Comparison of ENCODE assay signal across 1 cellular context in the genomic region with DNA sequence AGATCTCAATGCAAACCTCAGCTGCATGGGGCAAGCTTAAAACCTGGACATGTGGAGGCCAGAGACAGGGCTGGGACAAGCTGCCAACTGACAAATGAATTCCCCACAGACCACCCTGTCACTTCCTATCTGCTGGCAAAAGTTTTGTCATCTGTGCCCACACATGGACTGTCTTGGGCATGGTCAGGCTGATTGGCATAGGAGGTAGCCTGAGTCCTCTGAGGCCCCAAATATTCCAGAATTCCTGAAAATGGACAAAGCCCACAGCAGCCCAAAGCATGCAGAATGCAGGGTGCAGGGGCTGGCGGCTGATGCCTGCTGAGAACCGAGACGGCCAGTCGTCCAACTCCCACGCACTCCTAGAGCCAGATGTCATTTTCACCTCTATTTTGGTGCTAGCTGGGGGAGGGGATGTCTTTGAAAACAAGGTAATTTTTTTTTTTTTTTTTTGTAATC.
TF ChIP-seq lines count a peak whose summit lies in the region.

No MANE protein-coding gene starts in this region.

TF ChIP-seq in GM12878, 131 proteins besides CTCF, POLR2A, EP300 and RAD21 (continued from another document and continues in another):
- TF ChIP-seq, protein P1, sequence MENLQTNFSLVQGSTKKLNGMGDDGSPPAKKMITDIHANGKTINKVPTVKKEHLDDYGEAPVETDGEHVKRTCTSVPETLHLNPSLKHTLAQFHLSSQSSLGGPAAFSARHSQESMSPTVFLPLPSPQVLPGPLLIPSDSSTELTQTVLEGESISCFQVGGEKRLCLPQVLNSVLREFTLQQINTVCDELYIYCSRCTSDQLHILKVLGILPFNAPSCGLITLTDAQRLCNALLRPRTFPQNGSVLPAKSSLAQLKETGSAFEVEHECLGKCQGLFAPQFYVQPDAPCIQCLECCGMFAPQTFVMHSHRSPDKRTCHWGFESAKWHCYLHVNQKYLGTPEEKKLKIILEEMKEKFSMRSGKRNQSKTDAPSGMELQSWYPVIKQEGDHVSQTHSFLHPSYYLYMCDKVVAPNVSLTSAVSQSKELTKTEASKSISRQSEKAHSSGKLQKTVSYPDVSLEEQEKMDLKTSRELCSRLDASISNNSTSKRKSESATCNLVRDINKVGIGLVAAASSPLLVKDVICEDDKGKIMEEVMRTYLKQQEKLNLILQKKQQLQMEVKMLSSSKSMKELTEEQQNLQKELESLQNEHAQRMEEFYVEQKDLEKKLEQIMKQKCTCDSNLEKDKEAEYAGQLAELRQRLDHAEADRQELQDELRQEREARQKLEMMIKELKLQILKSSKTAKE (IDR thresholded peaks at IDR 0.05; ENCODE audit: low read depth, poor library complexity, severe bottlenecking): peak; percentile 33
- no peak; the same call in 1 of the 2 replicates for TF ChIP-seq ZNF217 (IDR thresholded peaks at IDR 0.05)
- TF ChIP-seq, protein P2, sequence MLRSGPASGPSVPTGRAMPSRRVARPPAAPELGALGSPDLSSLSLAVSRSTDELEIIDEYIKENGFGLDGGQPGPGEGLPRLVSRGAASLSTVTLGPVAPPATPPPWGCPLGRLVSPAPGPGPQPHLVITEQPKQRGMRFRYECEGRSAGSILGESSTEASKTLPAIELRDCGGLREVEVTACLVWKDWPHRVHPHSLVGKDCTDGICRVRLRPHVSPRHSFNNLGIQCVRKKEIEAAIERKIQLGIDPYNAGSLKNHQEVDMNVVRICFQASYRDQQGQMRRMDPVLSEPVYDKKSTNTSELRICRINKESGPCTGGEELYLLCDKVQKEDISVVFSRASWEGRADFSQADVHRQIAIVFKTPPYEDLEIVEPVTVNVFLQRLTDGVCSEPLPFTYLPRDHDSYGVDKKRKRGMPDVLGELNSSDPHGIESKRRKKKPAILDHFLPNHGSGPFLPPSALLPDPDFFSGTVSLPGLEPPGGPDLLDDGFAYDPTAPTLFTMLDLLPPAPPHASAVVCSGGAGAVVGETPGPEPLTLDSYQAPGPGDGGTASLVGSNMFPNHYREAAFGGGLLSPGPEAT (IDR thresholded peaks at IDR 0.05; ENCODE audit: low read depth): peak; percentile 44; the same call in 1 of the 2 replicates
- peak; percentile 6; the same call in 1 of the 3 replicates for TF ChIP-seq POU2F2 (IDR thresholded peaks at IDR 0.05; ENCODE audit: borderline replicate concordance, low read depth, low read length)
- TF ChIP-seq, protein P3, sequence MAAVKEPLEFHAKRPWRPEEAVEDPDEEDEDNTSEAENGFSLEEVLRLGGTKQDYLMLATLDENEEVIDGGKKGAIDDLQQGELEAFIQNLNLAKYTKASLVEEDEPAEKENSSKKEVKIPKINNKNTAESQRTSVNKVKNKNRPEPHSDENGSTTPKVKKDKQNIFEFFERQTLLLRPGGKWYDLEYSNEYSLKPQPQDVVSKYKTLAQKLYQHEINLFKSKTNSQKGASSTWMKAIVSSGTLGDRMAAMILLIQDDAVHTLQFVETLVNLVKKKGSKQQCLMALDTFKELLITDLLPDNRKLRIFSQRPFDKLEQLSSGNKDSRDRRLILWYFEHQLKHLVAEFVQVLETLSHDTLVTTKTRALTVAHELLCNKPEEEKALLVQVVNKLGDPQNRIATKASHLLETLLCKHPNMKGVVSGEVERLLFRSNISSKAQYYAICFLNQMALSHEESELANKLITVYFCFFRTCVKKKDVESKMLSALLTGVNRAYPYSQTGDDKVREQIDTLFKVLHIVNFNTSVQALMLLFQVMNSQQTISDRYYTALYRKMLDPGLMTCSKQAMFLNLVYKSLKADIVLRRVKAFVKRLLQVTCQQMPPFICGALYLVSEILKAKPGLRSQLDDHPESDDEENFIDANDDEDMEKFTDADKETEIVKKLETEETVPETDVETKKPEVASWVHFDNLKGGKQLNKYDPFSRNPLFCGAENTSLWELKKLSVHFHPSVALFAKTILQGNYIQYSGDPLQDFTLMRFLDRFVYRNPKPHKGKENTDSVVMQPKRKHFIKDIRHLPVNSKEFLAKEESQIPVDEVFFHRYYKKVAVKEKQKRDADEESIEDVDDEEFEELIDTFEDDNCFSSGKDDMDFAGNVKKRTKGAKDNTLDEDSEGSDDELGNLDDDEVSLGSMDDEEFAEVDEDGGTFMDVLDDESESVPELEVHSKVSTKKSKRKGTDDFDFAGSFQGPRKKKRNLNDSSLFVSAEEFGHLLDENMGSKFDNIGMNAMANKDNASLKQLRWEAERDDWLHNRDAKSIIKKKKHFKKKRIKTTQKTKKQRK (IDR thresholded peaks at IDR 0.05; ENCODE audit: low read depth, low read length): no peak
- TF ChIP-seq, protein P4, sequence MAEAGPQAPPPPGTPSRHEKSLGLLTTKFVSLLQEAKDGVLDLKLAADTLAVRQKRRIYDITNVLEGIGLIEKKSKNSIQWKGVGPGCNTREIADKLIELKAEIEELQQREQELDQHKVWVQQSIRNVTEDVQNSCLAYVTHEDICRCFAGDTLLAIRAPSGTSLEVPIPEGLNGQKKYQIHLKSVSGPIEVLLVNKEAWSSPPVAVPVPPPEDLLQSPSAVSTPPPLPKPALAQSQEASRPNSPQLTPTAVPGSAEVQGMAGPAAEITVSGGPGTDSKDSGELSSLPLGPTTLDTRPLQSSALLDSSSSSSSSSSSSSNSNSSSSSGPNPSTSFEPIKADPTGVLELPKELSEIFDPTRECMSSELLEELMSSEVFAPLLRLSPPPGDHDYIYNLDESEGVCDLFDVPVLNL (IDR thresholded peaks at IDR 0.05; ENCODE audit: low read depth, low read length): no peak
- no peak for TF ChIP-seq SMARCA5 (IDR thresholded peaks at IDR 0.05)
- no peak for TF ChIP-seq RAD51 (IDR thresholded peaks at IDR 0.05)
- TF ChIP-seq LARP7 (IDR thresholded peaks at IDR 0.05): no peak
- TF ChIP-seq RCOR1 (conservative IDR thresholded peaks at IDR 0.05; ENCODE audit: low read depth, low read length): no peak
- TF ChIP-seq, protein P5, sequence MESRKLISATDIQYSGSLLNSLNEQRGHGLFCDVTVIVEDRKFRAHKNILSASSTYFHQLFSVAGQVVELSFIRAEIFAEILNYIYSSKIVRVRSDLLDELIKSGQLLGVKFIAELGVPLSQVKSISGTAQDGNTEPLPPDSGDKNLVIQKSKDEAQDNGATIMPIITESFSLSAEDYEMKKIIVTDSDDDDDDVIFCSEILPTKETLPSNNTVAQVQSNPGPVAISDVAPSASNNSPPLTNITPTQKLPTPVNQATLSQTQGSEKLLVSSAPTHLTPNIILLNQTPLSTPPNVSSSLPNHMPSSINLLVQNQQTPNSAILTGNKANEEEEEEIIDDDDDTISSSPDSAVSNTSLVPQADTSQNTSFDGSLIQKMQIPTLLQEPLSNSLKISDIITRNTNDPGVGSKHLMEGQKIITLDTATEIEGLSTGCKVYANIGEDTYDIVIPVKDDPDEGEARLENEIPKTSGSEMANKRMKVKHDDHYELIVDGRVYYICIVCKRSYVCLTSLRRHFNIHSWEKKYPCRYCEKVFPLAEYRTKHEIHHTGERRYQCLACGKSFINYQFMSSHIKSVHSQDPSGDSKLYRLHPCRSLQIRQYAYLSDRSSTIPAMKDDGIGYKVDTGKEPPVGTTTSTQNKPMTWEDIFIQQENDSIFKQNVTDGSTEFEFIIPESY (IDR thresholded peaks at IDR 0.05): no peak
- TF ChIP-seq ZZZ3 (IDR thresholded peaks at IDR 0.05; ENCODE audit: control insufficient read depth, insufficient read length, low read depth): no peak
- no peak for TF ChIP-seq SIN3A (IDR thresholded peaks at IDR 0.05; ENCODE audit: low read depth, low read length)
- TF ChIP-seq BRCA1 (IDR thresholded peaks at IDR 0.05; ENCODE audit: low read depth, low read length): no peak
- TF ChIP-seq HCFC1 (IDR thresholded peaks at IDR 0.05; ENCODE audit: low read length): no peak
- TF ChIP-seq, protein P6, sequence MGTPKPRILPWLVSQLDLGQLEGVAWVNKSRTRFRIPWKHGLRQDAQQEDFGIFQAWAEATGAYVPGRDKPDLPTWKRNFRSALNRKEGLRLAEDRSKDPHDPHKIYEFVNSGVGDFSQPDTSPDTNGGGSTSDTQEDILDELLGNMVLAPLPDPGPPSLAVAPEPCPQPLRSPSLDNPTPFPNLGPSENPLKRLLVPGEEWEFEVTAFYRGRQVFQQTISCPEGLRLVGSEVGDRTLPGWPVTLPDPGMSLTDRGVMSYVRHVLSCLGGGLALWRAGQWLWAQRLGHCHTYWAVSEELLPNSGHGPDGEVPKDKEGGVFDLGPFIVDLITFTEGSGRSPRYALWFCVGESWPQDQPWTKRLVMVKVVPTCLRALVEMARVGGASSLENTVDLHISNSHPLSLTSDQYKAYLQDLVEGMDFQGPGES (IDR thresholded peaks at IDR 0.05): no peak
- TF ChIP-seq, protein P7, sequence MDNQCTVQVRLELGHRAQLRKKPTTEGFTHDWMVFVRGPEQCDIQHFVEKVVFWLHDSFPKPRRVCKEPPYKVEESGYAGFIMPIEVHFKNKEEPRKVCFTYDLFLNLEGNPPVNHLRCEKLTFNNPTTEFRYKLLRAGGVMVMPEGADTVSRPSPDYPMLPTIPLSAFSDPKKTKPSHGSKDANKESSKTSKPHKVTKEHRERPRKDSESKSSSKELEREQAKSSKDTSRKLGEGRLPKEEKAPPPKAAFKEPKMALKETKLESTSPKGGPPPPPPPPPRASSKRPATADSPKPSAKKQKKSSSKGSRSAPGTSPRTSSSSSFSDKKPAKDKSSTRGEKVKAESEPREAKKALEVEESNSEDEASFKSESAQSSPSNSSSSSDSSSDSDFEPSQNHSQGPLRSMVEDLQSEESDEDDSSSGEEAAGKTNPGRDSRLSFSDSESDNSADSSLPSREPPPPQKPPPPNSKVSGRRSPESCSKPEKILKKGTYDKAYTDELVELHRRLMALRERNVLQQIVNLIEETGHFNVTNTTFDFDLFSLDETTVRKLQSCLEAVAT (IDR thresholded peaks at IDR 0.05): 0 out of 2 replicates have a peak, but pooled peaks have one; percentile 45
- peak; percentile 20 to 33; a peak in 1 of 4 replicates for TF ChIP-seq BHLHE40 (IDR thresholded peaks at IDR 0.05; ENCODE audit: borderline replicate concordance in 1 of 2, low read depth in 2 of 2, low read length in 1 of 2)
- TF ChIP-seq SP1 (IDR thresholded peaks at IDR 0.05; ENCODE audit: low read depth, low read length): no peak
- no peak for TF ChIP-seq HDGF (IDR thresholded peaks at IDR 0.05)
- TF ChIP-seq CBX5 (IDR thresholded peaks at IDR 0.05; ENCODE audit: low read depth): peak; percentile 90
- TF ChIP-seq GATAD2B (conservative IDR thresholded peaks at IDR 0.05; ENCODE audit: low read depth): peak; percentile 54; the same call in 1 of the 2 replicates
- no peak for TF ChIP-seq SUPT20H (IDR thresholded peaks at IDR 0.05; ENCODE audit: borderline replicate concordance, control insufficient read depth, low read depth, low read length)
- TF ChIP-seq PML (IDR thresholded peaks at IDR 0.05; ENCODE audit: low read length): no peak
- TF ChIP-seq, protein P8, sequence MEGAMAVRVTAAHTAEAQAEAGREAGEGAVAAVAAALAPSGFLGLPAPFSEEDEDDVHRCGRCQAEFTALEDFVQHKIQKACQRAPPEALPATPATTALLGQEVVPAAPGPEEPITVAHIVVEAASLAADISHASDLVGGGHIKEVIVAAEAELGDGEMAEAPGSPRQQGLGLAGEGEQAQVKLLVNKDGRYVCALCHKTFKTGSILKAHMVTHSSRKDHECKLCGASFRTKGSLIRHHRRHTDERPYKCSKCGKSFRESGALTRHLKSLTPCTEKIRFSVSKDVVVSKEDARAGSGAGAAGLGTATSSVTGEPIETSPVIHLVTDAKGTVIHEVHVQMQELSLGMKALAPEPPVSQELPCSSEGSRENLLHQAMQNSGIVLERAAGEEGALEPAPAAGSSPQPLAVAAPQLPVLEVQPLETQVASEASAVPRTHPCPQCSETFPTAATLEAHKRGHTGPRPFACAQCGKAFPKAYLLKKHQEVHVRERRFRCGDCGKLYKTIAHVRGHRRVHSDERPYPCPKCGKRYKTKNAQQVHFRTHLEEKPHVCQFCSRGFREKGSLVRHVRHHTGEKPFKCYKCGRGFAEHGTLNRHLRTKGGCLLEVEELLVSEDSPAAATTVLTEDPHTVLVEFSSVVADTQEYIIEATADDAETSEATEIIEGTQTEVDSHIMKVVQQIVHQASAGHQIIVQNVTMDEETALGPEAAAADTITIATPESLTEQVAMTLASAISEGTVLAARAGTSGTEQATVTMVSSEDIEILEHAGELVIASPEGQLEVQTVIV (IDR thresholded peaks at IDR 0.05; ENCODE audit: borderline replicate concordance, partially characterized antibody): no peak
- no peak for TF ChIP-seq CBX3 (IDR thresholded peaks at IDR 0.05; ENCODE audit: borderline replicate concordance, low read depth)
- 0 out of 2 replicates have a peak, but pooled peaks have one; percentile 68 for TF ChIP-seq TBL1XR1 (IDR thresholded peaks at IDR 0.05; ENCODE audit: low read depth, low read length)
- TF ChIP-seq BCL11A (IDR thresholded peaks at IDR 0.05; ENCODE audit: low read depth, low read length): peak; percentile 79
- TF ChIP-seq YBX1 (IDR thresholded peaks at IDR 0.05): no peak
- TF ChIP-seq MTA2 (IDR thresholded peaks at IDR 0.05; ENCODE audit: low read depth): peak; percentile 39; the same call in 1 of the 2 replicates
- TF ChIP-seq, protein P9, sequence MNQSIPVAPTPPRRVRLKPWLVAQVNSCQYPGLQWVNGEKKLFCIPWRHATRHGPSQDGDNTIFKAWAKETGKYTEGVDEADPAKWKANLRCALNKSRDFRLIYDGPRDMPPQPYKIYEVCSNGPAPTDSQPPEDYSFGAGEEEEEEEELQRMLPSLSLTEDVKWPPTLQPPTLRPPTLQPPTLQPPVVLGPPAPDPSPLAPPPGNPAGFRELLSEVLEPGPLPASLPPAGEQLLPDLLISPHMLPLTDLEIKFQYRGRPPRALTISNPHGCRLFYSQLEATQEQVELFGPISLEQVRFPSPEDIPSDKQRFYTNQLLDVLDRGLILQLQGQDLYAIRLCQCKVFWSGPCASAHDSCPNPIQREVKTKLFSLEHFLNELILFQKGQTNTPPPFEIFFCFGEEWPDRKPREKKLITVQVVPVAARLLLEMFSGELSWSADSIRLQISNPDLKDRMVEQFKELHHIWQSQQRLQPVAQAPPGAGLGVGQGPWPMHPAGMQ (IDR thresholded peaks at IDR 0.05; ENCODE audit: borderline replicate concordance): no peak
- no peak for TF ChIP-seq MYC (IDR thresholded peaks at IDR 0.05; ENCODE audit: insufficient read depth, insufficient read length, insufficient replicate concordance, low read length, severe bottlenecking)
- peak in 1 of 2 experiments; percentile 99; a peak in 2 of 3 replicates for TF ChIP-seq EGR1 (IDR thresholded peaks at IDR 0.05; ENCODE audit: borderline replicate concordance in 1 of 2, low read depth in 2 of 2, low read length in 2 of 2)
- peak; percentile 50; the same call in 1 of the 2 replicates for TF ChIP-seq CREM (IDR thresholded peaks at IDR 0.05; ENCODE audit: low read depth)
